ENCODE assay signal across 1 cellular context in genomic region chr7:87152112-87152896, GRCh38.
TF ChIP-seq lines count a peak whose summit lies in the region.

TSS of gene DMTF1 (plus strand) at chr7:87152453. CDS start at chr7:87164942, 12,489 bp downstream.

TF ChIP-seq in HepG2, 621 proteins besides CTCF, POLR2A, EP300 and RAD21 (continued from another document and continues in another):
- TF ChIP-seq HMGXB4 (CRISPR knock-in tag; IDR thresholded peaks at IDR 0.05; ENCODE audit: borderline replicate concordance in 1 of 2, low read depth in 1 of 2) (peak; percentile 87 to 92), ZFP62 (CRISPR knock-in tag; IDR thresholded peaks at IDR 0.05) (no peak), SNAPC5 (CRISPR knock-in tag; IDR thresholded peaks at IDR 0.05; ENCODE audit: borderline replicate concordance) (no peak), RFX3 (CRISPR knock-in tag; IDR thresholded peaks at IDR 0.05) (no peak), PITX1 (CRISPR knock-in tag; IDR thresholded peaks at IDR 0.05) (peak; percentile 22; the same call in 1 of the 2 replicates), ZFP37 (CRISPR knock-in tag; IDR thresholded peaks at IDR 0.05; ENCODE audit: borderline replicate concordance) (peak; percentile 1; the same call in 1 of the 2 replicates), KAT8 (CRISPR knock-in tag; IDR thresholded peaks at IDR 0.05) (peak; percentile 89; the same call in 1 of the 2 replicates), SRSF9 (IDR thresholded peaks at IDR 0.05; ENCODE audit: borderline replicate concordance, insufficient read depth, low read depth, low read length, poor library complexity, severe bottlenecking) (no peak), SMYD3 (CRISPR knock-in tag; IDR thresholded peaks at IDR 0.05) (peak; percentile 67; the same call in 1 of the 2 replicates), CBX5 (CRISPR knock-in tag; IDR thresholded peaks at IDR 0.05; ENCODE audit: borderline replicate concordance) (no peak), MXI1 (IDR thresholded peaks at IDR 0.05; ENCODE audit: borderline replicate concordance, low read depth, low read length) (peak; percentile 93; the same call in 2 of the 3 replicates), GABPB1 (CRISPR knock-in tag; IDR thresholded peaks at IDR 0.05) (peak; percentile 99), MEIS2 (CRISPR knock-in tag; IDR thresholded peaks at IDR 0.05) (peak; percentile 56; the same call in 1 of the 2 replicates), PBX2 (CRISPR knock-in tag; IDR thresholded peaks at IDR 0.05) (no peak), IRF2 (CRISPR knock-in tag; IDR thresholded peaks at IDR 0.05) (peak; percentile 77), UBTF (CRISPR knock-in tag; IDR thresholded peaks at IDR 0.05) (peak; percentile 99), HOXD1 (CRISPR knock-in tag; IDR thresholded peaks at IDR 0.05) (peak; percentile 44; the same call in 1 of the 2 replicates), IKZF4 (CRISPR knock-in tag; IDR thresholded peaks at IDR 0.05; ENCODE audit: borderline replicate concordance, low read depth, not compliant biosample characterization) (peak; percentile 25), ZBTB4 (CRISPR knock-in tag; IDR thresholded peaks at IDR 0.05; ENCODE audit: borderline replicate concordance) (peak; percentile 41; the same call in 1 of the 2 replicates), PHB2 (IDR thresholded peaks at IDR 0.05; ENCODE audit: partially characterized antibody) (no peak), PCBP2 (optimal IDR thresholded peaks at IDR 0.05; ENCODE audit: low read depth, low read length, poor library complexity, severe bottlenecking) (no peak), SUZ12 (IDR thresholded peaks at IDR 0.05; ENCODE audit: low read depth, low read length) (no peak), TMF1 (CRISPR knock-in tag; IDR thresholded peaks at IDR 0.05; ENCODE audit: low read depth) (peak; percentile 41; the same call in 1 of the 2 replicates), MED13 (CRISPR knock-in tag; IDR thresholded peaks at IDR 0.05) (no peak; the same call in 1 of the 2 replicates), ZNF136 (CRISPR knock-in tag; IDR thresholded peaks at IDR 0.05; ENCODE audit: low read depth) (0 out of 2 replicates have a peak, but pooled peaks have one; percentile 65), ELF1 (CRISPR knock-in tag; IDR thresholded peaks at IDR 0.05) (peak; percentile 91), ZBTB20 (CRISPR knock-in tag; IDR thresholded peaks at IDR 0.05; ENCODE audit: borderline replicate concordance, low read depth) (peak; percentile 56; the same call in 1 of the 2 replicates), ZMYM3 (CRISPR knock-in tag; IDR thresholded peaks at IDR 0.05) (0 out of 2 replicates have a peak, but pooled peaks have one; percentile 10), GPN1 (CRISPR knock-in tag; IDR thresholded peaks at IDR 0.05; ENCODE audit: borderline replicate concordance) (no peak), ZNF510 (CRISPR knock-in tag; IDR thresholded peaks at IDR 0.05; ENCODE audit: low read depth) (peak; percentile 84; the same call in 1 of the 2 replicates), PRDM4 (CRISPR knock-in tag; IDR thresholded peaks at IDR 0.05; ENCODE audit: borderline replicate concordance) (no peak), FOSL2 (CRISPR knock-in tag; IDR thresholded peaks at IDR 0.05) (peak; percentile 57), ZNF337 (CRISPR knock-in tag; IDR thresholded peaks at IDR 0.05; ENCODE audit: borderline replicate concordance, low read depth) (no peak; the same call in 1 of the 2 replicates), ZNF770 (CRISPR knock-in tag; IDR thresholded peaks at IDR 0.05) (peak; percentile 54; the same call in 1 of the 2 replicates), ZSCAN12 (CRISPR knock-in tag; IDR thresholded peaks at IDR 0.05) (no peak), KDM3A (CRISPR knock-in tag; IDR thresholded peaks at IDR 0.05; ENCODE audit: low read depth) (peak; percentile 74; the same call in 1 of the 2 replicates), TOE1 (CRISPR knock-in tag; IDR thresholded peaks at IDR 0.05) (no peak), ZSCAN22 (CRISPR knock-in tag; IDR thresholded peaks at IDR 0.05) (no peak), ZBTB39 (CRISPR knock-in tag; IDR thresholded peaks at IDR 0.05) (peak; percentile 58; the same call in 1 of the 2 replicates), DRAP1 (CRISPR knock-in tag; IDR thresholded peaks at IDR 0.05) (0 out of 2 replicates have a peak, but pooled peaks have one; percentile 22), KLF9 (CRISPR knock-in tag; IDR thresholded peaks at IDR 0.05; ENCODE audit: low read depth) (no peak; the same call in 1 of the 2 replicates)
